8 cellular contexts compared by ENCODE assay signal in the genomic region with DNA sequence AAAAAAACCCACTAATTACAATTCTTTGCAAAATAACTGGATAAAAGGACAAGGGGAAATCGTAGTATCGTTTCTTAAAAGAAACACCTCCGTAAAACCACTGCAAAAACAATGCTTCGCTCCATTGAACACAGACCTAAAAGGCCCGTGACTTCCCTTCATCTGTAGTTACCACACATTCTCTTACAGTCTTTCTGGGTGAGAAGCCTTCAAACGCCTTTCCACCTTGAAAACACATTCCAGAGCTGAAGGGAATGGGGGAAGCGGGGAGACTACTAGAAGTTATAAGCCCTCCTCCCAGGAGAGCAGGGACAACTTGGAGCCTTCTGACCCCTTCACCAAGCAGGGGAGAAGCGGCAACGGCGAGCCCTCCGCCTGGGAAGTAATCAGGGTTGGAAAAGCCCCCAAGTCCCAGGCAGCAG. TPM values are rescaled to one million over a fixed set of nuclear protein-coding genes. Genes with fewer than 3 reads are reported as not detected.
DNase-seq lines count a peak whose midpoint lies in the region; ATAC-seq, FAIRE-seq and TF ChIP-seq lines count a peak whose summit lies in the region.

No MANE protein-coding gene starts in this region.

- H3K9me3 ChIP-seq in endodermal cell (ENCODE audit: control insufficient read depth, low read length) (peaks cover 4% of the 10 kb centered on the region), vagina (no peaks in the 10 kb centered on the region)

- ATAC-seq in HG03175 (IDR thresholded peaks at IDR 0.05; ENCODE audit: unreplicated experiment) (peak; percentile 34), SK-N-SH treated with all-trans-retinoic acid at 6 μM for 48 hours (peak; percentile 74)

- peak overlapping the region; percentile 77 for H3K9ac ChIP-seq in endodermal cell (ENCODE audit: extremely low read depth, low read length, poor library complexity, severe bottlenecking)

- no TSS peak for BruUV-seq in Calu3 (replicated peaks; lab: Mats Ljungman, UMichigan)

- H3K4me1 Mint-ChIP-seq in Calu3 (ENCODE audit: low read depth, unreplicated experiment) (no peaks in the 10 kb centered on the region), endodermal cell (peaks cover 10% of the 10 kb centered on the region), mesothelial cell of epicardium (peaks cover 29% of the 10 kb centered on the region)

- no peaks in the 10 kb centered on the region for H3K4me1 ChIP-seq in endodermal cell (ENCODE audit: control insufficient read depth, insufficient read depth, low read length)
- peaks cover 54% of the 10 kb centered on the region for H3K4me1 ChIP-seq in vagina

- peak overlapping the region; percentile 89 for H3K27ac Mint-ChIP-seq in Calu3 (ENCODE audit: unreplicated experiment)
- H3K27ac Mint-ChIP-seq in endodermal cell = peak overlapping the region; percentile 96
- peak overlapping the region; percentile 97 for H3K27ac Mint-ChIP-seq in mesothelial cell of epicardium

- H3K27ac ChIP-seq in endodermal cell (ENCODE audit: low read depth, low read length) (peak overlapping the region; percentile 26), vagina (peak overlapping the region; percentile 91)

- no peak for TF ChIP-seq POLR2A in vagina (IDR thresholded peaks at IDR 0.05)

- WGBS in endodermal cell (ENCODE audit: insufficient coverage in 1 of 2, insufficient read length in 1 of 2), 2 experiments = 0% methylated on average over 6 to 11 of the region's 11 CpGs

- H3K4me3 ChIP-seq in endodermal cell (ENCODE audit: low read length) (peak overlapping the region; percentile 92), vagina (peak overlapping the region; percentile 97)

- H3K27me3 ChIP-seq in endodermal cell (ENCODE audit: control insufficient read depth, insufficient read depth, low read length, poor library complexity, severe bottlenecking) = no peaks in the 10 kb centered on the region
- H3K27me3 ChIP-seq in vagina = no peaks in the 10 kb centered on the region

- FAIRE-seq in GM19239 (lab: Jason Lieb, UNC) = peak; percentile 64

- H3K36me3 Mint-ChIP-seq in Calu3 (ENCODE audit: insufficient read depth, unreplicated experiment) = peaks cover 18% of the 10 kb centered on the region
- peaks cover 14% of the 10 kb centered on the region for H3K36me3 Mint-ChIP-seq in endodermal cell (ENCODE audit: low read depth)
- peaks cover 3% of the 10 kb centered on the region for H3K36me3 Mint-ChIP-seq in mesothelial cell of epicardium

- DNase-seq in Calu3 = peak; percentile 14
- peak; percentile 21 for DNase-seq in GM19239 (ENCODE audit: insufficient read length, low spot score)
- no peak for DNase-seq in endodermal cell
- no peak for DNase-seq in mesothelial cell of epicardium (ENCODE audit: low spot score in 2 of 2, unreplicated experiment in 2 of 2)
- no peak for DNase-seq in vagina (ENCODE audit: extremely low spot score in 2 of 2)
- no peak for DNase-seq in activated CD4-positive, alpha-beta T cell treated with anti-CD3 and anti-CD28 coated beads, Interleukin-2, amount 50 U/mL, for 4 hours

- CTCF ChIA-PET in Calu3 (lab: Charles Lee) = interaction anchor here (0.6 to 1.0 kb wide), 6 partner anchors 15 to 1099 kb away, joined by 3 to 6 read pairs (median 3); no protein-coding TSS in a partner anchor

- TF ChIP-seq CTCF in Calu3 (IDR thresholded peaks at IDR 0.05; ENCODE audit: unreplicated experiment) = no peak
- TF ChIP-seq CTCF in endodermal cell (conservative IDR thresholded peaks at IDR 0.05) = no peak
- TF ChIP-seq CTCF in mesothelial cell of epicardium (IDR thresholded peaks at IDR 0.05; ENCODE audit: unreplicated experiment) = no peak
- no peak for TF ChIP-seq CTCF in vagina (IDR thresholded peaks at IDR 0.05)

- intact Hi-C loops in Calu3 (cut with micrococcal nuclease; ENCODE audit: unreplicated experiment) (loop anchor here (5.0 to 10.0 kb wide), 4 partner anchors 102 to 379 kb away; a partner anchor contains a TSS), vagina (cut with DNase I) (no loop called here)

- peaks cover 8% of the 10 kb centered on the region for H3K36me3 ChIP-seq in endodermal cell (ENCODE audit: control insufficient read depth, insufficient read depth, low read length)
- H3K36me3 ChIP-seq in vagina = no peaks in the 10 kb centered on the region

- no peaks in the 10 kb centered on the region for H3K9me3 Mint-ChIP-seq in Calu3 (ENCODE audit: low read depth, unreplicated experiment)
- no peaks in the 10 kb centered on the region for H3K9me3 Mint-ChIP-seq in endodermal cell
- peaks cover 3% of the 10 kb centered on the region for H3K9me3 Mint-ChIP-seq in mesothelial cell of epicardium

- H3K27me3 Mint-ChIP-seq in Calu3 (ENCODE audit: unreplicated experiment) = no peaks in the 10 kb centered on the region
- H3K27me3 Mint-ChIP-seq in endodermal cell (ENCODE audit: insufficient read depth) = no peaks in the 10 kb centered on the region
- no peaks in the 10 kb centered on the region for H3K27me3 Mint-ChIP-seq in mesothelial cell of epicardium (ENCODE audit: low read depth)

- peak overlapping the region; percentile 94 for H3K4me3 Mint-ChIP-seq in Calu3 (ENCODE audit: low read depth, unreplicated experiment)
- H3K4me3 Mint-ChIP-seq in endodermal cell = peak overlapping the region; percentile 92
- peak overlapping the region; percentile 97 for H3K4me3 Mint-ChIP-seq in mesothelial cell of epicardium

TF ChIP-seq in SK-N-SH treated with all-trans-retinoic acid at 6 μM for 48 hours, 23 proteins besides CTCF, POLR2A, EP300 and RAD21:
- TF ChIP-seq, protein P1, sequence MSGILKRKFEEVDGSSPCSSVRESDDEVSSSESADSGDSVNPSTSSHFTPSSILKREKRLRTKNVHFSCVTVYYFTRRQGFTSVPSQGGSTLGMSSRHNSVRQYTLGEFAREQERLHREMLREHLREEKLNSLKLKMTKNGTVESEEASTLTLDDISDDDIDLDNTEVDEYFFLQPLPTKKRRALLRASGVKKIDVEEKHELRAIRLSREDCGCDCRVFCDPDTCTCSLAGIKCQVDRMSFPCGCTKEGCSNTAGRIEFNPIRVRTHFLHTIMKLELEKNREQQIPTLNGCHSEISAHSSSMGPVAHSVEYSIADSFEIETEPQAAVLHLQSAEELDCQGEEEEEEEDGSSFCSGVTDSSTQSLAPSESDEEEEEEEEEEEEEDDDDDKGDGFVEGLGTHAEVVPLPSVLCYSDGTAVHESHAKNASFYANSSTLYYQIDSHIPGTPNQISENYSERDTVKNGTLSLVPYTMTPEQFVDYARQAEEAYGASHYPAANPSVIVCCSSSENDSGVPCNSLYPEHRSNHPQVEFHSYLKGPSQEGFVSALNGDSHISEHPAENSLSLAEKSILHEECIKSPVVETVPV (CRISPR knock-in tag; IDR thresholded peaks at IDR 0.05) = no peak
- TF ChIP-seq ISL1 (CRISPR knock-in tag; IDR thresholded peaks at IDR 0.05) = no peak
- TF ChIP-seq ZNF565 (CRISPR knock-in tag; conservative IDR thresholded peaks at IDR 0.05; ENCODE audit: low read depth) = no peak
- no peak for TF ChIP-seq ZC3H10 (CRISPR knock-in tag; IDR thresholded peaks at IDR 0.05)
- no peak for TF ChIP-seq ARNTL (CRISPR knock-in tag; IDR thresholded peaks at IDR 0.05; ENCODE audit: borderline replicate concordance, low read depth)
- TF ChIP-seq ZFP3 (CRISPR knock-in tag; IDR thresholded peaks at IDR 0.05) = no peak
- TF ChIP-seq OSR1 (CRISPR knock-in tag; IDR thresholded peaks at IDR 0.05) = no peak
- TF ChIP-seq, protein P2, sequence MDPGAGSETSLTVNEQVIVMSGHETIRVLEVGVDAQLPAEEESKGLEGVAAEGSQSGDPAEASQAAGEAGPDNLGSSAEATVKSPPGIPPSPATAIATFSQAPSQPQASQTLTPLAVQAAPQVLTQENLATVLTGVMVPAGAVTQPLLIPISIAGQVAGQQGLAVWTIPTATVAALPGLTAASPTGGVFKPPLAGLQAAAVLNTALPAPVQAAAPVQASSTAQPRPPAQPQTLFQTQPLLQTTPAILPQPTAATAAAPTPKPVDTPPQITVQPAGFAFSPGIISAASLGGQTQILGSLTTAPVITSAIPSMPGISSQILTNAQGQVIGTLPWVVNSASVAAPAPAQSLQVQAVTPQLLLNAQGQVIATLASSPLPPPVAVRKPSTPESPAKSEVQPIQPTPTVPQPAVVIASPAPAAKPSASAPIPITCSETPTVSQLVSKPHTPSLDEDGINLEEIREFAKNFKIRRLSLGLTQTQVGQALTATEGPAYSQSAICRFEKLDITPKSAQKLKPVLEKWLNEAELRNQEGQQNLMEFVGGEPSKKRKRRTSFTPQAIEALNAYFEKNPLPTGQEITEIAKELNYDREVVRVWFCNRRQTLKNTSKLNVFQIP (CRISPR knock-in tag; IDR thresholded peaks at IDR 0.05; ENCODE audit: borderline replicate concordance, low read depth) = no peak
- TF ChIP-seq ZNF8 (CRISPR knock-in tag; IDR thresholded peaks at IDR 0.05) = no peak
- no peak for TF ChIP-seq PPARA (CRISPR knock-in tag; IDR thresholded peaks at IDR 0.05; ENCODE audit: borderline replicate concordance)
- TF ChIP-seq CSDC2 (CRISPR knock-in tag; IDR thresholded peaks at IDR 0.05) = no peak

RNA-seq across cellular contexts. Expression of a gene that starts 0.5 kb away (rescaled TPM):
- 32.6 and 37.0 TPM in 2 replicates for total RNA-seq in Calu3 (2022)
- total RNA-seq in endodermal cell = 10 to 100 TPM; 49.4 to 51.0 TPM
- 25.2 TPM for polyA plus RNA-seq in endodermal cell (2013, experiment 1 of 2)
- polyA plus RNA-seq in endodermal cell (2013, experiment 2 of 2) = 25.9 TPM
- total RNA-seq in mesothelial cell of epicardium = 53.4 to 64.2 TPM (median 58.9 TPM) in 3 replicates
- total RNA-seq in vagina = 24.3 TPM

Comparison
In these comparisons a context has a peak if more than half of its experiments do, and no peak if none do; other contexts are left out.
1. DNase-seq: peak in Calu3 (single experiment) and GM19239 (single experiment); none in endodermal cell (single experiment), mesothelial cell of epicardium (0 of 2), vagina (0 of 2) and activated CD4-positive, alpha-beta T cell treated with anti-CD3 and anti-CD28 coated beads, Interleukin-2, amount 50 U/mL, for 4 hours (0 of 2).
2. Peak in every context shown above with its lines, with median percentiles within 50 percentile points of each other: H3K27ac Mint-ChIP-seq and H3K4me3 Mint-ChIP-seq.